In the genomic region with DNA sequence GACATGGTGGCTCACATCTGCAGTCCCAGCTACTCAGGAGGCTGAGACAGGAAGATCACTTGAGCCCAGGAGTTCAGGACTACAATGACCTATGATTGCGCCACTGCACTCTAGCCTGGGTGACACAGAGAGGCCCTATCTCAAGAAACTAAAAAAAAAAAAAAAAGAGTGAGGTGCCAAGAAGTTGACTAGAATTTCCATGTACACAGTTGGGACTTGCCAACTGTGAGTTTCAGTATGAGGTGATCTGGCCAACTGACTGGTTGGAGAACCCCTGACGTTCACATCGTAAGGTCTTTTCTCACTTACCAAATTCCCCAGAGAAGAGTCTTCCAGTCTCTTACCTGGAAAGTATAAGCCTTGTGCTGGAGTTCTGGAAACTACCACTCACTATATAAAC, we compare ENCODE assay signal across 13 cellular contexts. TPM values are rescaled to one million over a fixed set of nuclear protein-coding genes. Genes with fewer than 3 reads are reported as not detected.
DNase-seq lines count a peak whose midpoint lies in the region; ATAC-seq lines count a peak whose summit lies in the region.
"Had no signal": no experiment of that assay in that cellular context is flagged by ENCODE, and none has a peak within 500 bp of the region (broad histone marks: within the 10 kb centered on the region; RNA-seq: fewer than 3 reads in every experiment).

No MANE protein-coding gene starts in this region.

- ATAC-seq in HG03039 (IDR thresholded peaks at IDR 0.05; ENCODE audit: unreplicated experiment) (no peak), GM18858 (IDR thresholded peaks at IDR 0.05; ENCODE audit: unreplicated experiment) (no peak)
- ATAC-seq: HCT116 had no signal

- H3K36me3 Mint-ChIP-seq in activated T-helper 1 cell treated with anti-CD3 and anti-CD28 coated beads, Interleukin-12 subunit alpha, Interleukin-12 subunit beta, Interleukin-2, Interleukin-4 antibody, amounts not matched to agents 30 ng/mL and 10 ng/mL and 1 ng/mL, durations not matched to agents 14 hours and 24 hours and 36 hours (ENCODE audit: low read depth) = no peaks in the 10 kb centered on the region
- H3K36me3 Mint-ChIP-seq: type B pancreatic cell had no signal

- intact Hi-C loops in activated T-helper 1 cell treated with anti-CD3 and anti-CD28 coated beads, Interleukin-12 subunit alpha, Interleukin-12 subunit beta, Interleukin-2, Interleukin-4 antibody, amounts not matched to agents 30 ng/mL and 10 ng/mL and 1 ng/mL, durations not matched to agents 14 hours and 24 hours and 36 hours (cut with micrococcal nuclease) = no loop called here

- H3K27ac Mint-ChIP-seq in activated T-helper 1 cell treated with anti-CD3 and anti-CD28 coated beads, Interleukin-12 subunit alpha, Interleukin-12 subunit beta, Interleukin-2, Interleukin-4 antibody, amounts not matched to agents 30 ng/mL and 10 ng/mL and 1 ng/mL, durations not matched to agents 14 hours and 24 hours and 36 hours = peak overlapping the region; percentile 89
- H3K27ac Mint-ChIP-seq: type B pancreatic cell had no signal

- peaks cover 58% of the 10 kb centered on the region for H3K4me1 Mint-ChIP-seq in activated T-helper 1 cell treated with anti-CD3 and anti-CD28 coated beads, Interleukin-12 subunit alpha, Interleukin-12 subunit beta, Interleukin-2, Interleukin-4 antibody, amounts not matched to agents 30 ng/mL and 10 ng/mL and 1 ng/mL, durations not matched to agents 14 hours and 24 hours and 36 hours (ENCODE audit: low read depth)

- no peaks in the 10 kb centered on the region for H3K9me3 Mint-ChIP-seq in activated T-helper 1 cell treated with anti-CD3 and anti-CD28 coated beads, Interleukin-12 subunit alpha, Interleukin-12 subunit beta, Interleukin-2, Interleukin-4 antibody, amounts not matched to agents 30 ng/mL and 10 ng/mL and 1 ng/mL, durations not matched to agents 14 hours and 24 hours and 36 hours
- H3K9me3 Mint-ChIP-seq: type B pancreatic cell had no signal

- peak overlapping the region; percentile 43 for H3K4me3 Mint-ChIP-seq in activated T-helper 1 cell treated with anti-CD3 and anti-CD28 coated beads, Interleukin-12 subunit alpha, Interleukin-12 subunit beta, Interleukin-2, Interleukin-4 antibody, amounts not matched to agents 30 ng/mL and 10 ng/mL and 1 ng/mL, durations not matched to agents 14 hours and 24 hours and 36 hours
- H3K4me3 Mint-ChIP-seq: type B pancreatic cell had no signal

- no peaks in the 10 kb centered on the region for H3K27me3 Mint-ChIP-seq in activated T-helper 1 cell treated with anti-CD3 and anti-CD28 coated beads, Interleukin-12 subunit alpha, Interleukin-12 subunit beta, Interleukin-2, Interleukin-4 antibody, amounts not matched to agents 30 ng/mL and 10 ng/mL and 1 ng/mL, durations not matched to agents 14 hours and 24 hours and 36 hours (ENCODE audit: insufficient read depth)

- DNase-seq in activated CD4-positive, alpha-beta T cell treated with anti-CD3 and anti-CD28 coated beads for 48 hours = peak; percentile 45
- no peak for DNase-seq in activated CD4-positive, alpha-beta T cell treated with anti-CD3 and anti-CD28 coated beads for 4 hours
- peak; percentile 32 for DNase-seq in activated T-helper 1 cell treated with anti-CD3 and anti-CD28 coated beads, Interleukin-12 subunit alpha, Interleukin-12 subunit beta, Interleukin-2, Interleukin-4 antibody, amounts not matched to agents 30 ng/mL and 10 ng/mL and 1 ng/mL, durations not matched to agents 14 hours and 24 hours and 36 hours (ENCODE audit: low spot score)
- DNase-seq in stimulated activated CD8-positive, alpha-beta memory T cell treated with anti-CD3 and anti-CD28 coated beads, Interleukin-4, amount 100 ng/mL, for 48 hours = peak; percentile 48
- DNase-seq: cortex of kidney, GDM1, NCI-H1092 treated with DMSO at 0.1 percent for 48 hours, NCI-H446, nucleus accumbens had no signal

RNA-seq across cellular contexts. Expression of gene MED11, which starts 3.1 kb away (rescaled TPM):
- 21.9 and 23.7 TPM in 2 replicates for total RNA-seq in activated T-helper 1 cell treated with anti-CD3 and anti-CD28 coated beads, Interleukin-12 subunit alpha, Interleukin-12 subunit beta, Interleukin-2, Interleukin-4 antibody, amounts not matched to agents 30 ng/mL and 10 ng/mL and 1 ng/mL, durations not matched to agents 14 hours and 24 hours and 36 hours

RNA-seq across cellular contexts. Expression of gene ZMYND15, which starts 11.5 kb away (rescaled TPM):
- 0.18 TPM in 1 of 2 replicates, not detected in the other for total RNA-seq in activated T-helper 1 cell treated with anti-CD3 and anti-CD28 coated beads, Interleukin-12 subunit alpha, Interleukin-12 subunit beta, Interleukin-2, Interleukin-4 antibody, amounts not matched to agents 30 ng/mL and 10 ng/mL and 1 ng/mL, durations not matched to agents 14 hours and 24 hours and 36 hours

RNA-seq across cellular contexts. Expression of gene CXCL16, which starts 11.6 kb away (rescaled TPM):
- total RNA-seq in activated T-helper 1 cell treated with anti-CD3 and anti-CD28 coated beads, Interleukin-12 subunit alpha, Interleukin-12 subunit beta, Interleukin-2, Interleukin-4 antibody, amounts not matched to agents 30 ng/mL and 10 ng/mL and 1 ng/mL, durations not matched to agents 14 hours and 24 hours and 36 hours = 3.7 and 7.0 TPM in 2 replicates

RNA-seq across cellular contexts. Expression of gene ARRB2, which starts 17.7 kb away (rescaled TPM):
- 202 and 204 TPM in 2 replicates for total RNA-seq in activated T-helper 1 cell treated with anti-CD3 and anti-CD28 coated beads, Interleukin-12 subunit alpha, Interleukin-12 subunit beta, Interleukin-2, Interleukin-4 antibody, amounts not matched to agents 30 ng/mL and 10 ng/mL and 1 ng/mL, durations not matched to agents 14 hours and 24 hours and 36 hours

RNA-seq across cellular contexts. Expression of gene PELP1, which starts 24.2 kb away (rescaled TPM):
- 130 and 145 TPM in 2 replicates for total RNA-seq in activated T-helper 1 cell treated with anti-CD3 and anti-CD28 coated beads, Interleukin-12 subunit alpha, Interleukin-12 subunit beta, Interleukin-2, Interleukin-4 antibody, amounts not matched to agents 30 ng/mL and 10 ng/mL and 1 ng/mL, durations not matched to agents 14 hours and 24 hours and 36 hours

Comparison
In these comparisons a context has a peak if more than half of its experiments do, and no peak if none do; other contexts are left out.
1. DNase-seq: peak in activated CD4-positive, alpha-beta T cell treated with anti-CD3 and anti-CD28 coated beads for 48 hours (single experiment), activated T-helper 1 cell treated with anti-CD3 and anti-CD28 coated beads, Interleukin-12 subunit alpha, Interleukin-12 subunit beta, Interleukin-2, Interleukin-4 antibody, amounts not matched to agents 30 ng/mL and 10 ng/mL and 1 ng/mL, durations not matched to agents 14 hours and 24 hours and 36 hours (single experiment) and stimulated activated CD8-positive, alpha-beta memory T cell treated with anti-CD3 and anti-CD28 coated beads, Interleukin-4, amount 100 ng/mL, for 48 hours (single experiment); none in activated CD4-positive, alpha-beta T cell treated with anti-CD3 and anti-CD28 coated beads for 4 hours (0 of 2).